ENCODE assay signal across 17 cellular contexts in genomic region chr6:107652526-107653182, GRCh38.
DNase-seq lines count a peak whose midpoint lies in the region; ATAC-seq and TF ChIP-seq lines count a peak whose summit lies in the region.
"Had no signal": no experiment of that assay in that cellular context is flagged by ENCODE, and none has a peak within 500 bp of the region (broad histone marks: within the 10 kb centered on the region; RNA-seq: fewer than 3 reads in every experiment).

No MANE protein-coding gene starts in this region.

- H3K9me3 ChIP-seq in BE2C (no peaks in the 10 kb centered on the region), MG63 (no peaks in the 10 kb centered on the region)
- H3K9me3 ChIP-seq: Peyer's patch, right atrium auricular region had no signal

- H3K27me3 ChIP-seq in BE2C, result no peaks in the 10 kb centered on the region
- no peaks in the 10 kb centered on the region for H3K27me3 ChIP-seq in MG63
- H3K27me3 ChIP-seq: BLaER1 treated with 17β-estradiol and CSF1 and Interleukin-3, amounts not matched to agents 10 nM and 100 nM; Peyer's patch; right atrium auricular region had no signal

- TF ChIP-seq CTCF in BE2C (IDR thresholded peaks at IDR 0.05; ENCODE audit: low read depth, low read length) (no peak), fibroblast of pulmonary artery (IDR thresholded peaks at IDR 0.05; ENCODE audit: low read length, missing control alignments) (no peak)

- 0 out of 2 replicates have a peak overlapping the region, but pooled peaks have one; percentile 1 for H3K4me3 ChIP-seq in BE2C (ENCODE audit: low read depth, low read length)
- H3K4me3 ChIP-seq in MG63, result no peak overlapping the region
- H3K4me3 ChIP-seq in fibroblast of pulmonary artery (replicated peaks; ENCODE audit: low read depth, low read length), result no peak overlapping the region
- H3K4me3 ChIP-seq: BLaER1 treated with 17β-estradiol and CSF1 and Interleukin-3, amounts not matched to agents 10 nM and 100 nM; Peyer's patch; right atrium auricular region had no signal

- no peak for ATAC-seq in GM18502 (IDR thresholded peaks at IDR 0.05; ENCODE audit: poor library complexity, unreplicated experiment)

- peaks cover 30% of the 10 kb centered on the region for H3K4me1 ChIP-seq in BE2C

- DNase-seq in BE2C (no peak), MG63 (peak; percentile 49), SIG-M5 treated with dmso at 0.1 percent for 504 hours (lab: John Stamatoyannopoulos, UW; ENCODE audit: unreplicated experiment) (peak; percentile 55), fibroblast of pulmonary artery (ENCODE audit: low read depth) (peak; percentile 22), kidney glomerular epithelial cell (lab: John Stamatoyannopoulos, UW) (no peak), D341Med (ENCODE audit: low spot score) (no peak)
- no peak for DNase-seq in central memory CD4-positive, alpha-beta T cell
- DNase-seq: activated CD4-positive, alpha-beta T cell treated with anti-CD3 and anti-CD28 coated beads, Interleukin-2, amount 50 U/mL, for 1 hour; aorta; Calu3; cerebellar nuclear complex; mesenchymal stem cell; Peyer's patch; T-helper 2 cell had no signal

- H3K36me3 ChIP-seq in BE2C, result no peaks in the 10 kb centered on the region; the same call in 1 of the 2 replicates
- no peaks in the 10 kb centered on the region for H3K36me3 ChIP-seq in MG63
- H3K36me3 ChIP-seq: BLaER1 treated with 17β-estradiol and CSF1 and Interleukin-3, amounts not matched to agents 10 nM and 100 nM; Peyer's patch; right atrium auricular region had no signal

Comparison
In these comparisons a context has a peak if more than half of its experiments do, and no peak if none do; other contexts are left out.
1. DNase-seq: peak in MG63 (single experiment), SIG-M5 treated with dmso at 0.1 percent for 504 hours (single experiment) and fibroblast of pulmonary artery (single experiment); none in BE2C (single experiment), central memory CD4-positive, alpha-beta T cell (single experiment), kidney glomerular epithelial cell (single experiment) and D341Med (single experiment).